ENCODE assay signal across 1 cellular context in the genomic region with DNA sequence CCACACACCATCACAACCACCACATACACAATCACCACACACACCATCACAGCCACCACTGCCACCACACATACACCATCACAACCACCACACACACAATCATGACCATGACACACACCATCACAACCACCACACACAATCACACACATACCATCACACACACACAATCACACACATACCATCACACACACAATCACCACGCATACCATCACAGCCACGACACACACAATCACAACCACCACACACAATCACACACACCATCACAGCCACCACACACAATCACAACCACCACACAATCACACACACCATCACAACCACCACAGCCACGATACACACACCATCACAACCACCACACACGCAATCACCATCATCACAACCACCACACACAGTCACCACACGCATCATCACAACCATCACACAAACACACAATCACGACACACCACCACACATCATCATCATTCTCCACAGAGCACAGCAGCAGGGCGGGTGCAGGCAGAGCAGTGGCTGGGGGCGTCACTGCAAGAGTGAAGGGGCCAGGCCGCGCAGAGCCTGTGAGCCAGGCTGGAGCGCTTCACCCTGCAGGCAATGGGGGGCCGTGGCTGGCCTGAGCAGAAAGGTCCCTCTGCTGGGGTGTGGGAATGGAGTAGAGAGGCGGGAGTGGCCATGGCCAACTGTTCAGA.
TF ChIP-seq lines count a peak whose summit lies in the region.

No MANE protein-coding gene starts in this region.

TF ChIP-seq in HepG2, 621 proteins besides CTCF, POLR2A, EP300 and RAD21:
- TF ChIP-seq ZNF607 (CRISPR knock-in tag; IDR thresholded peaks at IDR 0.05; ENCODE audit: borderline replicate concordance) (no peak), NONO (IDR thresholded peaks at IDR 0.05) (peak; percentile 60; the same call in 1 of the 2 replicates), NONO (CRISPR knock-in tag; conservative IDR thresholded peaks at IDR 0.05) (no peak), ZNF646 (CRISPR knock-in tag; IDR thresholded peaks at IDR 0.05) (peak; percentile 92), SOX6 (IDR thresholded peaks at IDR 0.05) (0 out of 2 replicates have a peak, but pooled peaks have one; percentile 35), SOX6 (CRISPR knock-in tag; IDR thresholded peaks at IDR 0.05) (no peak), MTA1 (CRISPR knock-in tag; IDR thresholded peaks at IDR 0.05; ENCODE audit: borderline replicate concordance) (0 out of 2 replicates have a peak, but pooled peaks have one; percentile 14), CREB1 (IDR thresholded peaks at IDR 0.05) (0 out of 2 replicates have a peak, but pooled peaks have one; percentile 58), CREB1 (CRISPR knock-in tag; IDR thresholded peaks at IDR 0.05) (no peak), ATF7 (IDR thresholded peaks at IDR 0.05) (peak; percentile 9; the same call in 1 of the 2 replicates), ATF7 (CRISPR knock-in tag; IDR thresholded peaks at IDR 0.05) (no peak), SP1 (IDR thresholded peaks at IDR 0.05) (0 out of 2 replicates have a peak, but pooled peaks have one; percentile 10), SP1 (CRISPR knock-in tag; IDR thresholded peaks at IDR 0.05) (no peak), GATA4 (IDR thresholded peaks at IDR 0.05; ENCODE audit: borderline replicate concordance, low read depth) (no peak)
- TF ChIP-seq, protein P1, sequence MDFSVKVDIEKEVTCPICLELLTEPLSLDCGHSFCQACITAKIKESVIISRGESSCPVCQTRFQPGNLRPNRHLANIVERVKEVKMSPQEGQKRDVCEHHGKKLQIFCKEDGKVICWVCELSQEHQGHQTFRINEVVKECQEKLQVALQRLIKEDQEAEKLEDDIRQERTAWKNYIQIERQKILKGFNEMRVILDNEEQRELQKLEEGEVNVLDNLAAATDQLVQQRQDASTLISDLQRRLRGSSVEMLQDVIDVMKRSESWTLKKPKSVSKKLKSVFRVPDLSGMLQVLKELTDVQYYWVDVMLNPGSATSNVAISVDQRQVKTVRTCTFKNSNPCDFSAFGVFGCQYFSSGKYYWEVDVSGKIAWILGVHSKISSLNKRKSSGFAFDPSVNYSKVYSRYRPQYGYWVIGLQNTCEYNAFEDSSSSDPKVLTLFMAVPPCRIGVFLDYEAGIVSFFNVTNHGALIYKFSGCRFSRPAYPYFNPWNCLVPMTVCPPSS (IDR thresholded peaks at IDR 0.05) = 0 out of 2 replicates have a peak, but pooled peaks have one; percentile 51
